ENCODE assay signal across 16 cellular contexts in genomic region chr10:84798333-84798732, GRCh38.
"Had no signal": no experiment of that assay in that cellular context is flagged by ENCODE, and none has a peak within 500 bp of the region (broad histone marks: within the 10 kb centered on the region; RNA-seq: fewer than 3 reads in every experiment).

No MANE protein-coding gene starts in this region.

- DNase-seq: effector memory CD4-positive, alpha-beta T cell; heart right ventricle; kidney glomerular epithelial cell; mesendoderm; naive B cell; nephron progenitor cell; psoas muscle; spleen; stimulated activated CD4-positive, alpha-beta T cell treated with anti-CD3 and anti-CD28 coated beads, Interleukin-15, amount 100 ng/mL, for 24 hours; stimulated activated CD4-positive, alpha-beta T cell treated with anti-CD3 and anti-CD28 coated beads, Interleukin-1b, Interleukin-23, amount 100 ng/mL, for 48 hours; stimulated activated CD4-positive, alpha-beta T cell treated with anti-CD3 and anti-CD28 coated beads, Interleukin-4, amount 100 ng/mL, for 24 hours; testis; transverse colon had no signal

- H3K4me3 ChIP-seq: heart right ventricle, psoas muscle, spleen, testis, transverse colon had no signal

- H3K4me1 ChIP-seq: heart right ventricle, psoas muscle, spleen, testis, transverse colon had no signal

- H3K27ac Mint-ChIP-seq: naive B cell; nephron progenitor cell; stimulated activated memory B cell treated with anti-CD40 and anti-IgM and Interleukin-4, amounts not matched to agents 10 μg/mL and 1 μg/mL and 100 μg/mL, for 72 hours; stimulated activated naive CD8-positive, alpha-beta T cell treated with anti-CD3 and anti-CD28 coated beads, Interleukin-15, Interleukin-2, amounts not matched to agents 100 ng/mL and 50 ng/mL, for 24 hours had no signal

- H3K27me3 ChIP-seq: neutrophil, testis, transverse colon had no signal

- H3K36me3 ChIP-seq: heart right ventricle, neutrophil, spleen, transverse colon had no signal

- H3K4me1 Mint-ChIP-seq: naive B cell; nephron progenitor cell; stimulated activated memory B cell treated with anti-CD40 and anti-IgM and Interleukin-4, amounts not matched to agents 10 μg/mL and 1 μg/mL and 100 μg/mL, for 72 hours had no signal

- H3K27ac ChIP-seq: heart right ventricle, neutrophil, psoas muscle, spleen, testis, transverse colon had no signal

- H3K4me3 Mint-ChIP-seq: naive B cell; nephron progenitor cell; stimulated activated memory B cell treated with anti-CD40 and anti-IgM and Interleukin-4, amounts not matched to agents 10 μg/mL and 1 μg/mL and 100 μg/mL, for 72 hours; stimulated activated naive CD8-positive, alpha-beta T cell treated with anti-CD3 and anti-CD28 coated beads, Interleukin-15, Interleukin-2, amounts not matched to agents 100 ng/mL and 50 ng/mL, for 24 hours had no signal

- H3K36me3 Mint-ChIP-seq: naive B cell; stimulated activated memory B cell treated with anti-CD40 and anti-IgM and Interleukin-4, amounts not matched to agents 10 μg/mL and 1 μg/mL and 100 μg/mL, for 72 hours had no signal

- H3K9me3 Mint-ChIP-seq: nephron progenitor cell; stimulated activated memory B cell treated with anti-CD40 and anti-IgM and Interleukin-4, amounts not matched to agents 10 μg/mL and 1 μg/mL and 100 μg/mL, for 72 hours; stimulated activated naive CD8-positive, alpha-beta T cell treated with anti-CD3 and anti-CD28 coated beads, Interleukin-15, Interleukin-2, amounts not matched to agents 100 ng/mL and 50 ng/mL, for 24 hours had no signal

- H3K27me3 Mint-ChIP-seq: stimulated activated memory B cell treated with anti-CD40 and anti-IgM and Interleukin-4, amounts not matched to agents 10 μg/mL and 1 μg/mL and 100 μg/mL, for 72 hours; stimulated activated naive CD8-positive, alpha-beta T cell treated with anti-CD3 and anti-CD28 coated beads, Interleukin-15, Interleukin-2, amounts not matched to agents 100 ng/mL and 50 ng/mL, for 24 hours had no signal

- H3K9me3 ChIP-seq: heart right ventricle, neutrophil, psoas muscle, spleen, testis, transverse colon had no signal
